ENCODE assay signal across 19 cellular contexts in the genomic region with DNA sequence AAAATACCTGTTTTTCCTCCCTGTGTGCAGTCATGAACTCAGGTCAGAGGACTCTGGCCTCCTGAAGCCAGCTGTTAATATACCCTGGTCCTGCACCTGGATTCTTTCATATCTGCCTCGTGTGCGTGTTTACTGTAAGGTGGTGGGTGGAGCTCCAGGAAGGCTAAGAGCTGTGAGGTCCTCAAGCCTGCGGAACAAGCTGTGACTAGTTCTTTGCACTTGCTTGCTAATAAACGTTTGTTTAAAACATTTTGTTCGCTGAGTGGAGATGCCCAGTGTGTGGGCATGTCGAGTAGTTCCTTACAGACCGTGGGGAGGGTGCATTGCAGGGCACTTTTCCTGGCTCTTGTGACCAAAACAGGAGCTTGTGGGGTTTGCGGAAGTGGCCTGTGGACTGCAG.
DNase-seq lines count a peak whose midpoint lies in the region; ATAC-seq and TF ChIP-seq lines count a peak whose summit lies in the region.
"Had no signal": no experiment of that assay in that cellular context is flagged by ENCODE, and none has a peak within 500 bp of the region (broad histone marks: within the 10 kb centered on the region; RNA-seq: fewer than 3 reads in every experiment).

No MANE protein-coding gene starts in this region.

- DNase-seq in NCI-H146 (lab: John Stamatoyannopoulos, UW) (peak; percentile 13), NCI-H146 treated with DMSO at 0.1 percent for 48 hours (lab: John Stamatoyannopoulos, UW; ENCODE audit: unreplicated experiment) (no peak), body of pancreas (peak; percentile 54 to 83 (median 80)), left lung (peak in 1 of 2 donors; percentile 68), transverse colon (peak; percentile 16), cortex of kidney (lab: John Stamatoyannopoulos, UW) (no peak), SK-N-DZ (ENCODE audit: low spot score) (no peak), COLO829 (ENCODE audit: low spot score) (no peak)
- DNase-seq: activated CD4-positive, alpha-beta memory T cell treated with anti-CD3 and anti-CD28 coated beads for 36 hours; activated naive CD8-positive, alpha-beta T cell treated with anti-CD3 and anti-CD28 coated beads for 36 hours; Karpas-422; NCI-H1436; posterior cingulate gyrus; SHP77 treated with DMSO at 0.1 percent for 48 hours; stimulated activated CD4-positive, alpha-beta T cell treated with anti-CD3 and anti-CD28 coated beads, Interleukin-4, amount 100 ng/mL, for 24 hours; T-helper 17 cell had no signal

- TF ChIP-seq EP300 in transverse colon (IDR thresholded peaks at IDR 0.05; ENCODE audit: low read depth) = peak; percentile 80

- H3K4me3 ChIP-seq in body of pancreas (no peak overlapping the region), left lung (no peak overlapping the region), transverse colon (no peak overlapping the region)
- H3K4me3 ChIP-seq: BLaER1 treated with 17β-estradiol and CSF1 and Interleukin-3, amounts not matched to agents 10 nM and 100 nM; skin epidermis had no signal

- 38 to 58% methylated on average over 8 of the region's 8 CpGs for WGBS in body of pancreas, 2 donors
- WGBS in transverse colon (ENCODE audit: low coverage in 1 of 2), 2 donors = 52% methylated on average over 8 of the region's 8 CpGs; no CpG with 5 or more reads in 1 of the 2 donors

- H3K9me3 ChIP-seq in body of pancreas (no peaks in the 10 kb centered on the region), left lung (no peaks in the 10 kb centered on the region), transverse colon (no peaks in the 10 kb centered on the region)
- H3K9me3 ChIP-seq: BLaER1 treated with 17β-estradiol and CSF1 and Interleukin-3, amounts not matched to agents 10 nM and 100 nM had no signal

- TF ChIP-seq POLR2A in body of pancreas (IDR thresholded peaks at IDR 0.05) (peak in 1 of 3 donors; percentile 12), transverse colon (IDR thresholded peaks at IDR 0.05) (no peak)

- ATAC-seq in body of pancreas = peak; percentile 88
- ATAC-seq in left lung = peak; percentile 92
- ATAC-seq: natural killer cell treated with Interleukin-12 subunit alpha and Interleukin-12 subunit beta and Interleukin-15 and Interleukin-18, amount 100 ng/mL, for 72 hours; T-helper 17 cell had no signal

- H3K27me3 ChIP-seq in body of pancreas (no peaks in the 10 kb centered on the region), left lung (no peaks in the 10 kb centered on the region), transverse colon (no peaks in the 10 kb centered on the region)
- H3K27me3 ChIP-seq: BLaER1 treated with 17β-estradiol and CSF1 and Interleukin-3, amounts not matched to agents 10 nM and 100 nM had no signal

- H3K27ac ChIP-seq in body of pancreas = peak overlapping the region in 3 of 4 donors; percentile 19 to 45 (median 37)
- peak overlapping the region in 1 of 2 donors; percentile 57 for H3K27ac ChIP-seq in left lung
- H3K27ac ChIP-seq in transverse colon = peak overlapping the region in 1 of 4 donors; percentile 3
- H3K27ac ChIP-seq: BLaER1 treated with 17β-estradiol and CSF1 and Interleukin-3, amounts not matched to agents 10 nM and 100 nM; skin epidermis had no signal

- TF ChIP-seq CTCF in body of pancreas (IDR thresholded peaks at IDR 0.05) (no peak), left lung (IDR thresholded peaks at IDR 0.05) (no peak), transverse colon (IDR thresholded peaks at IDR 0.05) (no peak)

- H3K36me3 ChIP-seq in body of pancreas (replicated peaks in 1 of 2; ENCODE audit: insufficient read depth in 1 of 2, low read depth in 2 of 2) = peaks cover 0 to 11% of the 10 kb centered on the region in 2 donors
- peaks cover 0 to 29% of the 10 kb centered on the region in 2 donors for H3K36me3 ChIP-seq in left lung
- H3K36me3 ChIP-seq in transverse colon = peaks cover 0 to 6% (median 3%) of the 10 kb centered on the region in 4 donors
- H3K36me3 ChIP-seq: BLaER1 treated with 17β-estradiol and CSF1 and Interleukin-3, amounts not matched to agents 10 nM and 100 nM had no signal

- intact Hi-C loops in body of pancreas (cut with DNase I) (no loop called here), left lung (cut with DNase I) (no loop called here), transverse colon (cut with DNase I; ENCODE audit: low total_unique reads) (no loop called here)

- H3K4me1 ChIP-seq in body of pancreas = peaks cover 11% of the 10 kb centered on the region
- no peaks in the 10 kb centered on the region for H3K4me1 ChIP-seq in left lung
- no peaks in the 10 kb centered on the region for H3K4me1 ChIP-seq in transverse colon
- H3K4me1 ChIP-seq: BLaER1 treated with 17β-estradiol and CSF1 and Interleukin-3, amounts not matched to agents 10 nM and 100 nM had no signal

- in situ Hi-C loops in transverse colon (cut with MboI; ENCODE audit: low pct_ligation_motif_present in 1 of 4, low pct_unique_long_range_greater_than_20kb in 1 of 4, low sequenced_read_pairs in 3 of 4) = no loop called here

Comparison
In these comparisons a context has a peak if more than half of its experiments do, and no peak if none do; other contexts are left out.
1. DNase-seq: peak in NCI-H146 (single experiment), body of pancreas (4 of 4) and transverse colon (single experiment); none in NCI-H146 treated with DMSO at 0.1 percent for 48 hours (single experiment), cortex of kidney (single experiment), SK-N-DZ (single experiment) and COLO829 (single experiment).